Comparison of ENCODE assay signal across 13 cellular contexts in genomic region chr3:194045289-194045688, GRCh38.
A peak's percentile ranks its signal among the peaks of the same experiment; 100 is the strongest.
DNase-seq lines count a peak whose midpoint lies in the region; ATAC-seq, FAIRE-seq and TF ChIP-seq lines count a peak whose summit lies in the region.
"Had no signal": no experiment of that assay in that cellular context is flagged by ENCODE, and none has a peak within 500 bp of the region (broad histone marks: within the 10 kb centered on the region; RNA-seq: fewer than 3 reads in every experiment).

No MANE protein-coding gene starts in this region.

- ATAC-seq in GM19452 (IDR thresholded peaks at IDR 0.05; ENCODE audit: unreplicated experiment) (peak; percentile 94), HG02798 (IDR thresholded peaks at IDR 0.05; ENCODE audit: poor library complexity, unreplicated experiment) (peak; percentile 80), HG03469 (IDR thresholded peaks at IDR 0.05; ENCODE audit: unreplicated experiment) (peak; percentile 82)
- ATAC-seq: activated T-cell treated with anti-CD3 and anti-CD28 coated beads, Interleukin-2, amount 50 U/mL, for 72 hours; body of pancreas had no signal

- no peak for DNase-seq in GM12891 (ENCODE audit: insufficient read length, low spot score)
- no peak for DNase-seq in NCI-H345 (lab: John Stamatoyannopoulos, UW)
- no peak for DNase-seq in frontal cortex (ENCODE audit: low spot score in 2 of 2)
- no peak for DNase-seq in hepatic stellate cell (ENCODE audit: low spot score)
- DNase-seq in C1 segment of cervical spinal cord (lab: John Stamatoyannopoulos, UW), result no peak
- DNase-seq: activated T-cell treated with anti-CD3 and anti-CD28 coated beads, Interleukin-2, amount 50 U/mL, for 72 hours; body of pancreas; mammary epithelial cell; NCI-H69; WERI-Rb-1 had no signal

- TF ChIP-seq POLR2A in GM12891 (IDR thresholded peaks at IDR 0.05; ENCODE audit: low read depth, low read length), result no peak

- FAIRE-seq in GM12891 (lab: Jason Lieb, UNC) (peak; percentile 90), frontal cortex (lab: Jason Lieb, UNC) (no peak)

TF ChIP-seq in GM12891, 5 proteins besides CTCF, POLR2A, EP300 and RAD21:
- TF ChIP-seq TAF1 (IDR thresholded peaks at IDR 0.05; ENCODE audit: low read depth, low read length) (no peak), PAX5 (IDR thresholded peaks at IDR 0.05; ENCODE audit: insufficient read depth, low read length, severe bottlenecking) (no peak), POLR2AphosphoS5 (IDR thresholded peaks at IDR 0.05; ENCODE audit: low read depth, low read length) (no peak), SPI1 (IDR thresholded peaks at IDR 0.05; ENCODE audit: low read depth, low read length) (no peak), POU2F2 (IDR thresholded peaks at IDR 0.05; ENCODE audit: low read depth, low read length) (no peak; the same call in 1 of the 2 replicates)
